1 cellular context compared by ENCODE assay signal in the genomic region with DNA sequence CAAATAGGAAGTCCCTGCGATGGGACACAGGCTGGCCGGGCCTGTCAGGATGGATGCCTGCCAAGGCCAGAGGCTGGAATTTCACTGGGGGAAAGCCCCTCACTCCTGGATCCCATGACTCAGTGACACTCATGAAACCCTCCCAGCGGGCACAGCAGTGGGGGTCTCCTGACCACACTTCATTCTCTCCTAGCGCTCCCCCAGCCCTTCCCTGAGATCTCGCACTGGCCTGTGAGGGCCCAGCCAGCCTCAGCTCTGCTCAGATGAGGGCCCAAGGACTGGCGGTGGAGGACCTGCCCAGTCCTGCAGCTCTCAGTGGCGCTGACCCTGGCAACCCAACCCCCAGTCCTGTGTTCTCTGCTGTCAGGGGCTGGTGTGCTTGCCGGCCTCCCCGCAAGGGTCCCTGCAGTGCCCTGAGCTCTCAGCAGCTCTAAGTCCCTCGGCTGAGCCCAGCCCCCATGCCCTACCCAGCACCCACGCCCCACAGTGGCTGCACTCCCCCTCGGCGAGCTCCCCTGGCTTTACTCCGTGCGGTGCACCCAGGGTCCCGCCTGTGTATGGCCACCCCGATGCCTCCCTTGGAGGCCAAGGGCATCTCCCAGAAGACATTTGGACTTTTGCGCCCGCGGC.
TF ChIP-seq lines count a peak whose summit lies in the region.

No MANE protein-coding gene starts in this region.

TF ChIP-seq in HepG2, 621 proteins besides CTCF, POLR2A, EP300 and RAD21:
- TF ChIP-seq, protein P1, sequence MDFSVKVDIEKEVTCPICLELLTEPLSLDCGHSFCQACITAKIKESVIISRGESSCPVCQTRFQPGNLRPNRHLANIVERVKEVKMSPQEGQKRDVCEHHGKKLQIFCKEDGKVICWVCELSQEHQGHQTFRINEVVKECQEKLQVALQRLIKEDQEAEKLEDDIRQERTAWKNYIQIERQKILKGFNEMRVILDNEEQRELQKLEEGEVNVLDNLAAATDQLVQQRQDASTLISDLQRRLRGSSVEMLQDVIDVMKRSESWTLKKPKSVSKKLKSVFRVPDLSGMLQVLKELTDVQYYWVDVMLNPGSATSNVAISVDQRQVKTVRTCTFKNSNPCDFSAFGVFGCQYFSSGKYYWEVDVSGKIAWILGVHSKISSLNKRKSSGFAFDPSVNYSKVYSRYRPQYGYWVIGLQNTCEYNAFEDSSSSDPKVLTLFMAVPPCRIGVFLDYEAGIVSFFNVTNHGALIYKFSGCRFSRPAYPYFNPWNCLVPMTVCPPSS (IDR thresholded peaks at IDR 0.05) = no peak
- TF ChIP-seq ARHGAP35 (CRISPR knock-in tag; IDR thresholded peaks at IDR 0.05; ENCODE audit: borderline replicate concordance) (no peak), SOX13 (IDR thresholded peaks at IDR 0.05) (no peak), SOX13 (CRISPR knock-in tag; conservative IDR thresholded peaks at IDR 0.05 in 1 of 2, IDR thresholded peaks at IDR 0.05 in 1 of 2) (no peak), ZNF138 (CRISPR knock-in tag; IDR thresholded peaks at IDR 0.05; ENCODE audit: low read depth) (no peak), TOE1 (CRISPR knock-in tag; IDR thresholded peaks at IDR 0.05) (no peak)
- TF ChIP-seq, protein P2, sequence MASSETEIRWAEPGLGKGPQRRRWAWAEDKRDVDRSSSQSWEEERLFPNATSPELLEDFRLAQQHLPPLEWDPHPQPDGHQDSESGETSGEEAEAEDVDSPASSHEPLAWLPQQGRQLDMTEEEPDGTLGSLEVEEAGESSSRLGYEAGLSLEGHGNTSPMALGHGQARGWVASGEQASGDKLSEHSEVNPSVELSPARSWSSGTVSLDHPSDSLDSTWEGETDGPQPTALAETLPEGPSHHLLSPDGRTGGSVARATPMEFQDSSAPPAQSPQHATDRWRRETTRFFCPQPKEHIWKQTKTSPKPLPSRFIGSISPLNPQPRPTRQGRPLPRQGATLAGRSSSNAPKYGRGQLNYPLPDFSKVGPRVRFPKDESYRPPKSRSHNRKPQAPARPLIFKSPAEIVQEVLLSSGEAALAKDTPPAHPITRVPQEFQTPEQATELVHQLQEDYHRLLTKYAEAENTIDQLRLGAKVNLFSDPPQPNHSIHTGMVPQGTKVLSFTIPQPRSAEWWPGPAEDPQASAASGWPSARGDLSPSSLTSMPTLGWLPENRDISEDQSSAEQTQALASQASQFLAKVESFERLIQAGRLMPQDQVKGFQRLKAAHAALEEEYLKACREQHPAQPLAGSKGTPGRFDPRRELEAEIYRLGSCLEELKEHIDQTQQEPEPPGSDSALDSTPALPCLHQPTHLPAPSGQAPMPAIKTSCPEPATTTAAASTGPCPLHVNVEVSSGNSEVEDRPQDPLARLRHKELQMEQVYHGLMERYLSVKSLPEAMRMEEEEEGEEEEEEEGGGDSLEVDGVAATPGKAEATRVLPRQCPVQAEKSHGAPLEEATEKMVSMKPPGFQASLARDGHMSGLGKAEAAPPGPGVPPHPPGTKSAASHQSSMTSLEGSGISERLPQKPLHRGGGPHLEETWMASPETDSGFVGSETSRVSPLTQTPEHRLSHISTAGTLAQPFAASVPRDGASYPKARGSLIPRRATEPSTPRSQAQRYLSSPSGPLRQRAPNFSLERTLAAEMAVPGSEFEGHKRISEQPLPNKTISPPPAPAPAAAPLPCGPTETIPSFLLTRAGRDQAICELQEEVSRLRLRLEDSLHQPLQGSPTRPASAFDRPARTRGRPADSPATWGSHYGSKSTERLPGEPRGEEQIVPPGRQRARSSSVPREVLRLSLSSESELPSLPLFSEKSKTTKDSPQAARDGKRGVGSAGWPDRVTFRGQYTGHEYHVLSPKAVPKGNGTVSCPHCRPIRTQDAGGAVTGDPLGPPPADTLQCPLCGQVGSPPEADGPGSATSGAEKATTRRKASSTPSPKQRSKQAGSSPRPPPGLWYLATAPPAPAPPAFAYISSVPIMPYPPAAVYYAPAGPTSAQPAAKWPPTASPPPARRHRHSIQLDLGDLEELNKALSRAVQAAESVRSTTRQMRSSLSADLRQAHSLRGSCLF (CRISPR knock-in tag; IDR thresholded peaks at IDR 0.05; ENCODE audit: borderline replicate concordance) = no peak
